Comparison of ENCODE assay signal across 8 cellular contexts in the genomic region with DNA sequence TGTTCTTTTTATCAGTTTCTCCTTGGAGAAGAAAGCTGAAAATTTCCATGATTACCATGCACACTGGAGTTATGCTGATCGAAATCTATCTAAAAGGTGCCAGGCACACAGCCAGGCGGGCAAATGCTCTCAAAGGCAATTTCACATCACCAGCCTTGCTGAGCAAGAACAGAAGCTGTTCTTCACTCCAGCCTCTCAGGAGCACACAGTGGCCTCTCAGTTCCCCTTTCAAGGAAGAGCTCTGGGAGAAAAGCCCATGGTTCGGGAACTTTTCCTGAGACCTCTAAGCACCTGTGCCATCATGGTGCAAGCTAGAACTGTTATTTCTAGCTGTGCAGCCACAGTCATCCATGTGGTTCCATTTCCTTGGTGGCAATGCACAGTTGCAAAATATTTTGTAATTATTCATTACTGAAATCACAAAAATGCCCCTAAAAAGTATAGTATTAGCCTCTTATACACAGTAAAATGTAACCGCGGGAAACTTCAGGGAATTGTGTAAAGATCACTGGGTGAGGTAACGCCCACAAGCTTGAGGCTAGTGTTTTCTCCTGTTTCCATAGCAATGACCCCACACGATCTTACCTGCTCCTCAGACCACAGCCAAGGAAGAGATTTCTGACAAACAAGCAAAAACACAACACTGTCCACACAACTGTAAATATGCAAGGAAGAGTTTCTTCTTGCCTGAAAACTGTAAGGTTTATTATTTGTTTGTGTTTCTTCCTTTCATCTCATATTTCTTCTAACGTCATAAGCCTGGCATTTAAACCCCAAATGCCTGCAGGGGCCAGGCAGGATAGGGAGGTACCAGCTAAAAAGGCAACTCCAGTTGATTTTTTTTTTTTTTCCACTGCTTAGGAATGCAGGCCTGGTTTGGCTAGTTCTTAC.
DNase-seq lines count a peak whose midpoint lies in the region; ATAC-seq and TF ChIP-seq lines count a peak whose summit lies in the region.

No MANE protein-coding gene starts in this region.

- H3K9me3 ChIP-seq in fibroblast of lung (ENCODE audit: control insufficient read depth, insufficient read depth, low read depth, low read length), result no peaks in the 10 kb centered on the region
- no peaks in the 10 kb centered on the region for H3K9me3 ChIP-seq in CD8-positive, alpha-beta T cell (ENCODE audit: low read length)

- peak overlapping the region; percentile 3 for H3K4me3 Mint-ChIP-seq in osteocyte (ENCODE audit: unreplicated experiment)
- H3K4me3 Mint-ChIP-seq in CD8-positive, alpha-beta T cell, result no peak overlapping the region

- H3K4me1 ChIP-seq in ACC112 (ENCODE audit: control insufficient read depth, insufficient read depth, low read length, unreplicated experiment), result peaks cover 24% of the 10 kb centered on the region
- peaks cover 2% of the 10 kb centered on the region for H3K4me1 ChIP-seq in fibroblast of lung (ENCODE audit: control insufficient read depth, extremely low read depth, insufficient read depth, low read length)
- peaks cover 25% of the 10 kb centered on the region for H3K4me1 ChIP-seq in CD8-positive, alpha-beta T cell (ENCODE audit: insufficient read depth, low read length)

- CTCF ChIA-PET in CD8-positive, alpha-beta T cell (lab: Charles Lee), result interaction anchor here (1.0 to 1.6 kb wide), 3 partner anchors 8 to 116 kb away, joined by 3 to 4 read pairs (median 3); no protein-coding TSS in a partner anchor

- H3K27me3 ChIP-seq in ACC112 (ENCODE audit: insufficient read depth, low read length) (peaks cover 5% of the 10 kb centered on the region; the same call in 1 of the 2 replicates), fibroblast of lung (ENCODE audit: control insufficient read depth, insufficient read depth, low read length) (peaks cover 3% of the 10 kb centered on the region)
- no peaks in the 10 kb centered on the region for H3K27me3 ChIP-seq in CD8-positive, alpha-beta T cell (ENCODE audit: insufficient read depth, low read length)

- ATAC-seq in SK-N-SH treated with all-trans-retinoic acid at 6 μM for 48 hours, result peak; percentile 50
- ATAC-seq in CD8-positive, alpha-beta T cell, result no peak

- no peaks in the 10 kb centered on the region for H3K36me3 Mint-ChIP-seq in osteocyte (ENCODE audit: unreplicated experiment)
- no peaks in the 10 kb centered on the region for H3K36me3 Mint-ChIP-seq in CD8-positive, alpha-beta T cell

- H3K4me3 ChIP-seq in ACC112 (ENCODE audit: low read depth, low read length) (no peak overlapping the region), fibroblast of lung (replicated peaks in 1 of 4; ENCODE audit: control extremely low read depth in 1 of 4, insufficient read depth in 1 of 4, low read depth in 3 of 4, low read length in 4 of 4) (no peak overlapping the region)
- H3K4me3 ChIP-seq in CD8-positive, alpha-beta T cell (ENCODE audit: low read depth, low read length), result no peak overlapping the region

- no peaks in the 10 kb centered on the region for H4K20me1 ChIP-seq in fibroblast of lung (ENCODE audit: control insufficient read depth, extremely low read depth, insufficient read depth, low read length)

- H3K4me2 ChIP-seq in fibroblast of lung (ENCODE audit: extremely low read depth, insufficient read depth, low read length), result peak overlapping the region; percentile 17

- peak overlapping the region; percentile 70 for H3K27ac ChIP-seq in ACC112 (ENCODE audit: low read depth, low read length)
- peak overlapping the region; percentile 8 for H3K27ac ChIP-seq in fibroblast of lung (ENCODE audit: insufficient read depth, low read length)
- H3K27ac ChIP-seq in CD8-positive, alpha-beta T cell (ENCODE audit: low read depth, low read length), result no peak overlapping the region

- H3K36me3 ChIP-seq in ACC112 (ENCODE audit: insufficient read depth, low read length), result no peaks in the 10 kb centered on the region
- H3K36me3 ChIP-seq in fibroblast of lung (ENCODE audit: control insufficient read depth, insufficient read depth, low read length), result no peaks in the 10 kb centered on the region
- no peaks in the 10 kb centered on the region for H3K36me3 ChIP-seq in CD8-positive, alpha-beta T cell (ENCODE audit: insufficient read depth, low read length)

- H3K79me2 ChIP-seq in ACC112 (ENCODE audit: control insufficient read depth, insufficient read depth, low read length, unreplicated experiment) (no peaks in the 10 kb centered on the region), fibroblast of lung (ENCODE audit: control insufficient read depth, insufficient read depth, low read length) (no peaks in the 10 kb centered on the region)

- peak overlapping the region; percentile 98 for H3K27ac Mint-ChIP-seq in osteocyte (ENCODE audit: unreplicated experiment)
- no peak overlapping the region for H3K27ac Mint-ChIP-seq in CD8-positive, alpha-beta T cell

- intact Hi-C loops in CD8-positive, alpha-beta T cell (cut with DNase I, micrococcal nuclease), result no loop called here

- no peak for TF ChIP-seq CTCF in fibroblast of lung (conservative IDR thresholded peaks at IDR 0.05 in 1 of 2, IDR thresholded peaks at IDR 0.05 in 1 of 2; ENCODE audit: low read depth in 1 of 2, low read length in 2 of 2)
- TF ChIP-seq CTCF in osteocyte (IDR thresholded peaks at IDR 0.05), result no peak
- TF ChIP-seq CTCF in CD8-positive, alpha-beta T cell (IDR thresholded peaks at IDR 0.05), result no peak

- DNase-seq in HCEC 1CT, result peak; percentile 46
- DNase-seq in fibroblast of lung (ENCODE audit: low read depth in 2 of 2), result peak; percentile 77 to 82
- DNase-seq in osteocyte (ENCODE audit: extremely low spot score, unreplicated experiment), result peak; percentile 86
- no peak for DNase-seq in DMS114 treated with DMSO at 0.1 percent for 48 hours (lab: John Stamatoyannopoulos, UW; ENCODE audit: unreplicated experiment)
- no peak for DNase-seq in DMS153 (lab: John Stamatoyannopoulos, UW)
- DNase-seq in CD8-positive, alpha-beta T cell, result no peak

- H3K9ac ChIP-seq in fibroblast of lung (ENCODE audit: insufficient read depth, low read length), result no peak overlapping the region

- POLR2A ChIA-PET in CD8-positive, alpha-beta T cell (lab: Charles Lee), result interaction anchor here (0.9 to 2.4 kb wide), 3 partner anchors 26 to 184 kb away, joined by 3 to 9 read pairs (median 3); a partner anchor contains a TSS

- H3K4me1 Mint-ChIP-seq in osteocyte (ENCODE audit: unreplicated experiment), result peaks cover 52% of the 10 kb centered on the region
- H3K4me1 Mint-ChIP-seq in CD8-positive, alpha-beta T cell (ENCODE audit: low read depth), result peaks cover 50% of the 10 kb centered on the region

- no peaks in the 10 kb centered on the region for H3K27me3 Mint-ChIP-seq in osteocyte (ENCODE audit: unreplicated experiment)
- H3K27me3 Mint-ChIP-seq in CD8-positive, alpha-beta T cell (ENCODE audit: low read depth), result no peaks in the 10 kb centered on the region

- no peaks in the 10 kb centered on the region for H3K9me3 Mint-ChIP-seq in osteocyte (ENCODE audit: unreplicated experiment)
- H3K9me3 Mint-ChIP-seq in CD8-positive, alpha-beta T cell, result no peaks in the 10 kb centered on the region

- H2AFZ ChIP-seq in ACC112 (ENCODE audit: low read length, unreplicated experiment) (peak overlapping the region; percentile 62), fibroblast of lung (ENCODE audit: low read length) (no peak overlapping the region)

TF ChIP-seq in SK-N-SH treated with all-trans-retinoic acid at 6 μM for 48 hours, 23 proteins besides CTCF, POLR2A, EP300 and RAD21 (continues in another document):
- TF ChIP-seq ZNF8 (CRISPR knock-in tag; IDR thresholded peaks at IDR 0.05), result no peak
- TF ChIP-seq ZC3H10 (CRISPR knock-in tag; IDR thresholded peaks at IDR 0.05), result no peak
- TF ChIP-seq TOX (CRISPR knock-in tag; IDR thresholded peaks at IDR 0.05; ENCODE audit: borderline replicate concordance), result no peak
- TF ChIP-seq, protein P1, sequence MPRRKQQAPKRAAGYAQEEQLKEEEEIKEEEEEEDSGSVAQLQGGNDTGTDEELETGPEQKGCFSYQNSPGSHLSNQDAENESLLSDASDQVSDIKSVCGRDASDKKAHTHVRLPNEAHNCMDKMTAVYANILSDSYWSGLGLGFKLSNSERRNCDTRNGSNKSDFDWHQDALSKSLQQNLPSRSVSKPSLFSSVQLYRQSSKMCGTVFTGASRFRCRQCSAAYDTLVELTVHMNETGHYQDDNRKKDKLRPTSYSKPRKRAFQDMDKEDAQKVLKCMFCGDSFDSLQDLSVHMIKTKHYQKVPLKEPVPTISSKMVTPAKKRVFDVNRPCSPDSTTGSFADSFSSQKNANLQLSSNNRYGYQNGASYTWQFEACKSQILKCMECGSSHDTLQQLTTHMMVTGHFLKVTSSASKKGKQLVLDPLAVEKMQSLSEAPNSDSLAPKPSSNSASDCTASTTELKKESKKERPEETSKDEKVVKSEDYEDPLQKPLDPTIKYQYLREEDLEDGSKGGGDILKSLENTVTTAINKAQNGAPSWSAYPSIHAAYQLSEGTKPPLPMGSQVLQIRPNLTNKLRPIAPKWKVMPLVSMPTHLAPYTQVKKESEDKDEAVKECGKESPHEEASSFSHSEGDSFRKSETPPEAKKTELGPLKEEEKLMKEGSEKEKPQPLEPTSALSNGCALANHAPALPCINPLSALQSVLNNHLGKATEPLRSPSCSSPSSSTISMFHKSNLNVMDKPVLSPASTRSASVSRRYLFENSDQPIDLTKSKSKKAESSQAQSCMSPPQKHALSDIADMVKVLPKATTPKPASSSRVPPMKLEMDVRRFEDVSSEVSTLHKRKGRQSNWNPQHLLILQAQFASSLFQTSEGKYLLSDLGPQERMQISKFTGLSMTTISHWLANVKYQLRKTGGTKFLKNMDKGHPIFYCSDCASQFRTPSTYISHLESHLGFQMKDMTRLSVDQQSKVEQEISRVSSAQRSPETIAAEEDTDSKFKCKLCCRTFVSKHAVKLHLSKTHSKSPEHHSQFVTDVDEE (CRISPR knock-in tag; IDR thresholded peaks at IDR 0.05), result peak; percentile 28; the same call in 1 of the 2 replicates
- TF ChIP-seq ISL1 (CRISPR knock-in tag; IDR thresholded peaks at IDR 0.05), result peak; percentile 71
- TF ChIP-seq, protein P2, sequence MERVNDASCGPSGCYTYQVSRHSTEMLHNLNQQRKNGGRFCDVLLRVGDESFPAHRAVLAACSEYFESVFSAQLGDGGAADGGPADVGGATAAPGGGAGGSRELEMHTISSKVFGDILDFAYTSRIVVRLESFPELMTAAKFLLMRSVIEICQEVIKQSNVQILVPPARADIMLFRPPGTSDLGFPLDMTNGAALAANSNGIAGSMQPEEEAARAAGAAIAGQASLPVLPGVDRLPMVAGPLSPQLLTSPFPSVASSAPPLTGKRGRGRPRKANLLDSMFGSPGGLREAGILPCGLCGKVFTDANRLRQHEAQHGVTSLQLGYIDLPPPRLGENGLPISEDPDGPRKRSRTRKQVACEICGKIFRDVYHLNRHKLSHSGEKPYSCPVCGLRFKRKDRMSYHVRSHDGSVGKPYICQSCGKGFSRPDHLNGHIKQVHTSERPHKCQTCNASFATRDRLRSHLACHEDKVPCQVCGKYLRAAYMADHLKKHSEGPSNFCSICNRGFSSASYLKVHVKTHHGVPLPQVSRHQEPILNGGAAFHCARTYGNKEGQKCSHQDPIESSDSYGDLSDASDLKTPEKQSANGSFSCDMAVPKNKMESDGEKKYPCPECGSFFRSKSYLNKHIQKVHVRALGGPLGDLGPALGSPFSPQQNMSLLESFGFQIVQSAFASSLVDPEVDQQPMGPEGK (CRISPR knock-in tag; IDR thresholded peaks at IDR 0.05; ENCODE audit: borderline replicate concordance), result no peak
- TF ChIP-seq PPARA (CRISPR knock-in tag; IDR thresholded peaks at IDR 0.05; ENCODE audit: borderline replicate concordance), result no peak
- TF ChIP-seq ARNTL (CRISPR knock-in tag; IDR thresholded peaks at IDR 0.05; ENCODE audit: borderline replicate concordance, low read depth), result no peak

Comparison
In these comparisons a context has a peak if more than half of its experiments do, and no peak if none do; other contexts are left out.
1. DNase-seq: peak in HCEC 1CT (single experiment), fibroblast of lung (2 of 2) and osteocyte (single experiment); none in DMS114 treated with DMSO at 0.1 percent for 48 hours (single experiment), DMS153 (single experiment) and CD8-positive, alpha-beta T cell (0 of 7).